ENCODE assay signal across 1 cellular context in the genomic region with DNA sequence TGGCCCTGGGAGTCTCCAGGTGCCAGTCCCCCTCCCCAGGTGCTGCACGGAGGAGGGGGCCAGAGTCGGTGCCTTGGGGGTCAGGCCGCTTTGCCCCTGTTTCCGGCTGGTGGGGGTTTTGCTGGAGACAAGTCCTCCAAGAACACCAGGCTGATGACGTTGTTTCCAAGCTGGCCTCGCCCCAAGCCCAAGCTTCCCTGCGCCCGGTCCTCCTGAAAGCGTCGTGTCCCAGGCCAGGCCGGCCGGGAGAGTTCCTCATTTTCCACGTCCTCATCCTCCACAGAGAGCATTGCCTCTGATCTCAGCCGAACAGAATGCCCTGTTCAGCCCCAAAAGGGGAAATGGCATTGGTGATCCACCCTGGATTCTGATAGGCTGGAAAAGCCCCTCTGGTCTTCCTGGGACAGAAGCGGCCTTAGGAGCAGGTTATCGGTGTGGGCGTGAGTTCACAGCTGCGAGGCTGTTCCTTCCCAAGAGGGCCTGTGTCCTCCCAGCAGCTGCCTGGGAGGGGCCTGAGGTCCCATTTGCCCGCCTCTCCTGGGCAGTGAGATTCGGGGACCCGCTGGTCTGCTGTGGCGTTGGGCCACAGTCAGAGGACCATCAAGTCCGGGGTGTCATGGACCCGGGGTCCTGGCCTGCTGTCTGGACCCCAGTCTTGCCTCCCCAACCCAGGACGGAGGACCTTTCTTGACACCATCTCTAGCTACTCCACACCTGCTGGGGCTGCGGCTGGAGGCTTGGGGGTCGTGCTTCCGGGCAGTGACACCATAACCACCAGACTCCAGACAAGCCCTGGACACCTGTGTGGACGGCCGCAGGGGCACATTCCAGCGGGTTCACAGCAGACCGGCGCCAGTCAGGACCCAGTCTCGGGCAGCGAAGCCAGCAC.
TF ChIP-seq lines count a peak whose summit lies in the region.

No MANE protein-coding gene starts in this region.

TF ChIP-seq in GM23338, 12 proteins besides CTCF, POLR2A, EP300 and RAD21:
- TF ChIP-seq, protein P1, sequence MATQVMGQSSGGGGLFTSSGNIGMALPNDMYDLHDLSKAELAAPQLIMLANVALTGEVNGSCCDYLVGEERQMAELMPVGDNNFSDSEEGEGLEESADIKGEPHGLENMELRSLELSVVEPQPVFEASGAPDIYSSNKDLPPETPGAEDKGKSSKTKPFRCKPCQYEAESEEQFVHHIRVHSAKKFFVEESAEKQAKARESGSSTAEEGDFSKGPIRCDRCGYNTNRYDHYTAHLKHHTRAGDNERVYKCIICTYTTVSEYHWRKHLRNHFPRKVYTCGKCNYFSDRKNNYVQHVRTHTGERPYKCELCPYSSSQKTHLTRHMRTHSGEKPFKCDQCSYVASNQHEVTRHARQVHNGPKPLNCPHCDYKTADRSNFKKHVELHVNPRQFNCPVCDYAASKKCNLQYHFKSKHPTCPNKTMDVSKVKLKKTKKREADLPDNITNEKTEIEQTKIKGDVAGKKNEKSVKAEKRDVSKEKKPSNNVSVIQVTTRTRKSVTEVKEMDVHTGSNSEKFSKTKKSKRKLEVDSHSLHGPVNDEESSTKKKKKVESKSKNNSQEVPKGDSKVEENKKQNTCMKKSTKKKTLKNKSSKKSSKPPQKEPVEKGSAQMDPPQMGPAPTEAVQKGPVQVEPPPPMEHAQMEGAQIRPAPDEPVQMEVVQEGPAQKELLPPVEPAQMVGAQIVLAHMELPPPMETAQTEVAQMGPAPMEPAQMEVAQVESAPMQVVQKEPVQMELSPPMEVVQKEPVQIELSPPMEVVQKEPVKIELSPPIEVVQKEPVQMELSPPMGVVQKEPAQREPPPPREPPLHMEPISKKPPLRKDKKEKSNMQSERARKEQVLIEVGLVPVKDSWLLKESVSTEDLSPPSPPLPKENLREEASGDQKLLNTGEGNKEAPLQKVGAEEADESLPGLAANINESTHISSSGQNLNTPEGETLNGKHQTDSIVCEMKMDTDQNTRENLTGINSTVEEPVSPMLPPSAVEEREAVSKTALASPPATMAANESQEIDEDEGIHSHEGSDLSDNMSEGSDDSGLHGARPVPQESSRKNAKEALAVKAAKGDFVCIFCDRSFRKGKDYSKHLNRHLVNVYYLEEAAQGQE (IDR thresholded peaks at IDR 0.05; ENCODE audit: unreplicated experiment) = no peak
- no peak for TF ChIP-seq STAT1 (IDR thresholded peaks at IDR 0.05; ENCODE audit: unreplicated experiment)
- TF ChIP-seq EZH2 (IDR thresholded peaks at IDR 0.05; ENCODE audit: low read depth, unreplicated experiment) = no peak
- TF ChIP-seq POLR2AphosphoS5 (IDR thresholded peaks at IDR 0.05; ENCODE audit: low read depth) = no peak
- TF ChIP-seq, protein P2, sequence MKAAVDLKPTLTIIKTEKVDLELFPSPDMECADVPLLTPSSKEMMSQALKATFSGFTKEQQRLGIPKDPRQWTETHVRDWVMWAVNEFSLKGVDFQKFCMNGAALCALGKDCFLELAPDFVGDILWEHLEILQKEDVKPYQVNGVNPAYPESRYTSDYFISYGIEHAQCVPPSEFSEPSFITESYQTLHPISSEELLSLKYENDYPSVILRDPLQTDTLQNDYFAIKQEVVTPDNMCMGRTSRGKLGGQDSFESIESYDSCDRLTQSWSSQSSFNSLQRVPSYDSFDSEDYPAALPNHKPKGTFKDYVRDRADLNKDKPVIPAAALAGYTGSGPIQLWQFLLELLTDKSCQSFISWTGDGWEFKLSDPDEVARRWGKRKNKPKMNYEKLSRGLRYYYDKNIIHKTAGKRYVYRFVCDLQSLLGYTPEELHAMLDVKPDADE (IDR thresholded peaks at IDR 0.05) = no peak
- no peak for TF ChIP-seq JUNB (IDR thresholded peaks at IDR 0.05; ENCODE audit: unreplicated experiment)
- no peak for TF ChIP-seq ZNF331 (CRISPR knock-in tag; IDR thresholded peaks at IDR 0.05; ENCODE audit: low read depth)
- no peak for TF ChIP-seq NANOG (IDR thresholded peaks at IDR 0.05; ENCODE audit: borderline replicate concordance)
- TF ChIP-seq, protein P3, sequence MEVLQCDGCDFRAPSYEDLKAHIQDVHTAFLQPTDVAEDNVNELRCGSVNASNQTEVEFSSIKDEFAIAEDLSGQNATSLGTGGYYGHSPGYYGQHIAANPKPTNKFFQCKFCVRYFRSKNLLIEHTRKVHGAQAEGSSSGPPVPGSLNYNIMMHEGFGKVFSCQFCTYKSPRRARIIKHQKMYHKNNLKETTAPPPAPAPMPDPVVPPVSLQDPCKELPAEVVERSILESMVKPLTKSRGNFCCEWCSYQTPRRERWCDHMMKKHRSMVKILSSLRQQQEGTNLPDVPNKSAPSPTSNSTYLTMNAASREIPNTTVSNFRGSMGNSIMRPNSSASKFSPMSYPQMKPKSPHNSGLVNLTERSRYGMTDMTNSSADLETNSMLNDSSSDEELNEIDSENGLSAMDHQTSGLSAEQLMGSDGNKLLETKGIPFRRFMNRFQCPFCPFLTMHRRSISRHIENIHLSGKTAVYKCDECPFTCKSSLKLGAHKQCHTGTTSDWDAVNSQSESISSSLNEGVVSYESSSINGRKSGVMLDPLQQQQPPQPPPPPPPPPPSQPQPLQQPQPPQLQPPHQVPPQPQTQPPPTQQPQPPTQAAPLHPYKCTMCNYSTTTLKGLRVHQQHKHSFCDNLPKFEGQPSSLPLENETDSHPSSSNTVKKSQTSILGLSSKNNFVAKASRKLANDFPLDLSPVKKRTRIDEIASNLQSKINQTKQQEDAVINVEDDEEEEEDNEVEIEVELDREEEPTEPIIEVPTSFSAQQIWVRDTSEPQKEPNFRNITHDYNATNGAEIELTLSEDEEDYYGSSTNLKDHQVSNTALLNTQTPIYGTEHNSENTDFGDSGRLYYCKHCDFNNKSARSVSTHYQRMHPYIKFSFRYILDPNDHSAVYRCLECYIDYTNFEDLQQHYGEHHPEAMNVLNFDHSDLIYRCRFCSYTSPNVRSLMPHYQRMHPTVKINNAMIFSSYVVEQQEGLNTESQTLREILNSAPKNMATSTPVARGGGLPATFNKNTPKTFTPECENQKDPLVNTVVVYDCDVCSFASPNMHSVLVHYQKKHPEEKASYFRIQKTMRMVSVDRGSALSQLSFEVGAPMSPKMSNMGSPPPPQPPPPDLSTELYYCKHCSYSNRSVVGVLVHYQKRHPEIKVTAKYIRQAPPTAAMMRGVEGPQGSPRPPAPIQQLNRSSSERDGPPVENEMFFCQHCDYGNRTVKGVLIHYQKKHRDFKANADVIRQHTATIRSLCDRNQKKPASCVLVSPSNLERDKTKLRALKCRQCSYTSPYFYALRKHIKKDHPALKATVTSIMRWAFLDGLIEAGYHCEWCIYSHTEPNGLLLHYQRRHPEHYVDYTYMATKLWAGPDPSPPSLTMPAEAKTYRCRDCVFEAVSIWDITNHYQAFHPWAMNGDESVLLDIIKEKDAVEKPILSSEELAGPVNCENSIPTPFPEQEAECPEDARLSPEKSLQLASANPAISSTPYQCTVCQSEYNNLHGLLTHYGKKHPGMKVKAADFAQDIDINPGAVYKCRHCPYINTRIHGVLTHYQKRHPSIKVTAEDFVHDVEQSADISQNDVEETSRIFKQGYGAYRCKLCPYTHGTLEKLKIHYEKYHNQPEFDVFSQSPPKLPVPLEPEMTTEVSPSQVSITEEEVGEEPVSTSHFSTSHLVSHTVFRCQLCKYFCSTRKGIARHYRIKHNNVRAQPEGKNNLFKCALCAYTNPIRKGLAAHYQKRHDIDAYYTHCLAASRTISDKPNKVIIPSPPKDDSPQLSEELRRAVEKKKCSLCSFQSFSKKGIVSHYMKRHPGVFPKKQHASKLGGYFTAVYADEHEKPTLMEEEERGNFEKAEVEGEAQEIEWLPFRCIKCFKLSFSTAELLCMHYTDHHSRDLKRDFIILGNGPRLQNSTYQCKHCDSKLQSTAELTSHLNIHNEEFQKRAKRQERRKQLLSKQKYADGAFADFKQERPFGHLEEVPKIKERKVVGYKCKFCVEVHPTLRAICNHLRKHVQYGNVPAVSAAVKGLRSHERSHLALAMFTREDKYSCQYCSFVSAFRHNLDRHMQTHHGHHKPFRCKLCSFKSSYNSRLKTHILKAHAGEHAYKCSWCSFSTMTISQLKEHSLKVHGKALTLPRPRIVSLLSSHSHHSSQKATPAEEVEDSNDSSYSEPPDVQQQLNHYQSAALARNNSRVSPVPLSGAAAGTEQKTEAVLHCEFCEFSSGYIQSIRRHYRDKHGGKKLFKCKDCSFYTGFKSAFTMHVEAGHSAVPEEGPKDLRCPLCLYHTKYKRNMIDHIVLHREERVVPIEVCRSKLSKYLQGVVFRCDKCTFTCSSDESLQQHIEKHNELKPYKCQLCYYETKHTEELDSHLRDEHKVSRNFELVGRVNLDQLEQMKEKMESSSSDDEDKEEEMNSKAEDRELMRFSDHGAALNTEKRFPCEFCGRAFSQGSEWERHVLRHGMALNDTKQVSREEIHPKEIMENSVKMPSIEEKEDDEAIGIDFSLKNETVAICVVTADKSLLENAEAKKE (CRISPR knock-in tag; IDR thresholded peaks at IDR 0.05) = no peak
- no peak for TF ChIP-seq CREB1 (CRISPR knock-in tag; IDR thresholded peaks at IDR 0.05; ENCODE audit: low read depth)
